In the genomic region with DNA sequence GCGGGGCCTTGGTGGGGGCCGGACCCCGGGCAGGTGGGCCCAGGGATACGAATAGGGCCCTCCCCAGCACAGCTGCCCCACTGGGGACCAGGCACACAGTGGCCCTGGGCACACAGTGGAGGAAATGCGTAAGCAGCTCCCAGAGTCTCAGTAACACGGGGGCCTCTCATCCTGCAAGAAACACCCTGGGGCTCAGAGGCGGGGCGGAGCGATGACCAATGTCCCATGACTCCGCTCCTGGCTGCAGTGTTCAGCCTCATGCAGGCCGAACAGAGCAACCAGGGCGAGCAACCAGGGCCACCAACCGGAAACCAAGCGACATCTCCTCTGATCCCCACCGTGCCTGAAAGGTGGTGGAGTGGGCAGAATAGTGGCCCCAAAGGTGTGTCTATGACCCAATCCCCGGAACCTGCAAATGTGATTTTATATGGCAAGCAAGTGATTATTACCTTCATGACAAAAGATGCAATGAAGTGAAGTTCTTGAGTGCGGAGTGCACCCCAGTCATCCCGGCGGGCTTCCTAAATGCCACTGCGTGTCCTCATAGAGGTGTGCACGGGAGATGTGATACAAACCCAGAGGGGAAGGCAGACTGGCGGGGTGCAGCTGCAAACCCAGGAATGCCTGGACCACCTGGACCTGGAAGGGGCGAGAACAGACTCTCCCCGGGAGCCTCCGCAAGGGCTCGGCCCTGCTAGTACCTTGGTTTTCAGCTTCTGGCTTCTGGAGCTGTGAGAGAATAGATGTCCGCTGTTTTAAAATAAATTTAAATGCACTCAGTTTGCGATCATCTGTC, we compare ENCODE assay signal across 1 cellular context.
TF ChIP-seq lines count a peak whose summit lies in the region.

No MANE protein-coding gene starts in this region.

TF ChIP-seq in GM23338, 12 proteins besides CTCF, POLR2A, EP300 and RAD21 (continued from another document):
- TF ChIP-seq, protein P1, sequence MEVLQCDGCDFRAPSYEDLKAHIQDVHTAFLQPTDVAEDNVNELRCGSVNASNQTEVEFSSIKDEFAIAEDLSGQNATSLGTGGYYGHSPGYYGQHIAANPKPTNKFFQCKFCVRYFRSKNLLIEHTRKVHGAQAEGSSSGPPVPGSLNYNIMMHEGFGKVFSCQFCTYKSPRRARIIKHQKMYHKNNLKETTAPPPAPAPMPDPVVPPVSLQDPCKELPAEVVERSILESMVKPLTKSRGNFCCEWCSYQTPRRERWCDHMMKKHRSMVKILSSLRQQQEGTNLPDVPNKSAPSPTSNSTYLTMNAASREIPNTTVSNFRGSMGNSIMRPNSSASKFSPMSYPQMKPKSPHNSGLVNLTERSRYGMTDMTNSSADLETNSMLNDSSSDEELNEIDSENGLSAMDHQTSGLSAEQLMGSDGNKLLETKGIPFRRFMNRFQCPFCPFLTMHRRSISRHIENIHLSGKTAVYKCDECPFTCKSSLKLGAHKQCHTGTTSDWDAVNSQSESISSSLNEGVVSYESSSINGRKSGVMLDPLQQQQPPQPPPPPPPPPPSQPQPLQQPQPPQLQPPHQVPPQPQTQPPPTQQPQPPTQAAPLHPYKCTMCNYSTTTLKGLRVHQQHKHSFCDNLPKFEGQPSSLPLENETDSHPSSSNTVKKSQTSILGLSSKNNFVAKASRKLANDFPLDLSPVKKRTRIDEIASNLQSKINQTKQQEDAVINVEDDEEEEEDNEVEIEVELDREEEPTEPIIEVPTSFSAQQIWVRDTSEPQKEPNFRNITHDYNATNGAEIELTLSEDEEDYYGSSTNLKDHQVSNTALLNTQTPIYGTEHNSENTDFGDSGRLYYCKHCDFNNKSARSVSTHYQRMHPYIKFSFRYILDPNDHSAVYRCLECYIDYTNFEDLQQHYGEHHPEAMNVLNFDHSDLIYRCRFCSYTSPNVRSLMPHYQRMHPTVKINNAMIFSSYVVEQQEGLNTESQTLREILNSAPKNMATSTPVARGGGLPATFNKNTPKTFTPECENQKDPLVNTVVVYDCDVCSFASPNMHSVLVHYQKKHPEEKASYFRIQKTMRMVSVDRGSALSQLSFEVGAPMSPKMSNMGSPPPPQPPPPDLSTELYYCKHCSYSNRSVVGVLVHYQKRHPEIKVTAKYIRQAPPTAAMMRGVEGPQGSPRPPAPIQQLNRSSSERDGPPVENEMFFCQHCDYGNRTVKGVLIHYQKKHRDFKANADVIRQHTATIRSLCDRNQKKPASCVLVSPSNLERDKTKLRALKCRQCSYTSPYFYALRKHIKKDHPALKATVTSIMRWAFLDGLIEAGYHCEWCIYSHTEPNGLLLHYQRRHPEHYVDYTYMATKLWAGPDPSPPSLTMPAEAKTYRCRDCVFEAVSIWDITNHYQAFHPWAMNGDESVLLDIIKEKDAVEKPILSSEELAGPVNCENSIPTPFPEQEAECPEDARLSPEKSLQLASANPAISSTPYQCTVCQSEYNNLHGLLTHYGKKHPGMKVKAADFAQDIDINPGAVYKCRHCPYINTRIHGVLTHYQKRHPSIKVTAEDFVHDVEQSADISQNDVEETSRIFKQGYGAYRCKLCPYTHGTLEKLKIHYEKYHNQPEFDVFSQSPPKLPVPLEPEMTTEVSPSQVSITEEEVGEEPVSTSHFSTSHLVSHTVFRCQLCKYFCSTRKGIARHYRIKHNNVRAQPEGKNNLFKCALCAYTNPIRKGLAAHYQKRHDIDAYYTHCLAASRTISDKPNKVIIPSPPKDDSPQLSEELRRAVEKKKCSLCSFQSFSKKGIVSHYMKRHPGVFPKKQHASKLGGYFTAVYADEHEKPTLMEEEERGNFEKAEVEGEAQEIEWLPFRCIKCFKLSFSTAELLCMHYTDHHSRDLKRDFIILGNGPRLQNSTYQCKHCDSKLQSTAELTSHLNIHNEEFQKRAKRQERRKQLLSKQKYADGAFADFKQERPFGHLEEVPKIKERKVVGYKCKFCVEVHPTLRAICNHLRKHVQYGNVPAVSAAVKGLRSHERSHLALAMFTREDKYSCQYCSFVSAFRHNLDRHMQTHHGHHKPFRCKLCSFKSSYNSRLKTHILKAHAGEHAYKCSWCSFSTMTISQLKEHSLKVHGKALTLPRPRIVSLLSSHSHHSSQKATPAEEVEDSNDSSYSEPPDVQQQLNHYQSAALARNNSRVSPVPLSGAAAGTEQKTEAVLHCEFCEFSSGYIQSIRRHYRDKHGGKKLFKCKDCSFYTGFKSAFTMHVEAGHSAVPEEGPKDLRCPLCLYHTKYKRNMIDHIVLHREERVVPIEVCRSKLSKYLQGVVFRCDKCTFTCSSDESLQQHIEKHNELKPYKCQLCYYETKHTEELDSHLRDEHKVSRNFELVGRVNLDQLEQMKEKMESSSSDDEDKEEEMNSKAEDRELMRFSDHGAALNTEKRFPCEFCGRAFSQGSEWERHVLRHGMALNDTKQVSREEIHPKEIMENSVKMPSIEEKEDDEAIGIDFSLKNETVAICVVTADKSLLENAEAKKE (CRISPR knock-in tag; IDR thresholded peaks at IDR 0.05), result no peak
- TF ChIP-seq JUNB (IDR thresholded peaks at IDR 0.05; ENCODE audit: unreplicated experiment) (no peak), NANOG (IDR thresholded peaks at IDR 0.05; ENCODE audit: borderline replicate concordance) (no peak)
